15 cellular contexts compared by ENCODE assay signal in genomic region chr20:50427740-50428462, GRCh38.
DNase-seq lines count a peak whose midpoint lies in the region; ATAC-seq, FAIRE-seq and TF ChIP-seq lines count a peak whose summit lies in the region.
"Had no signal": no experiment of that assay in that cellular context is flagged by ENCODE, and none has a peak within 500 bp of the region (broad histone marks: within the 10 kb centered on the region; RNA-seq: fewer than 3 reads in every experiment).

No MANE protein-coding gene starts in this region.

- RAD21 ChIA-PET in GM12878 (lab: Charles Lee; ENCODE audit: unreplicated experiment) = interaction anchor here (1.4 kb wide), 1 partner anchor 46 kb away, joined by 3 read pairs; no protein-coding TSS in a partner anchor

- in situ Hi-C loops in GM12878 (cut with MboI) (no loop called here), gastrocnemius medialis (cut with MboI; ENCODE audit: low sequenced_read_pairs in 4 of 4) (no loop called here)

- no peak for TF ChIP-seq RAD21 in GM12878 (IDR thresholded peaks at IDR 0.05; ENCODE audit: insufficient read depth, low read depth, low read length)

- TF ChIP-seq POLR2A in GM12878 (IDR thresholded peaks at IDR 0.05; ENCODE audit: low read depth, low read length) = no peak
- peak; percentile 69 to 71 for TF ChIP-seq POLR2A in gastrocnemius medialis (IDR thresholded peaks at IDR 0.05)

- H3K9me3 ChIP-seq in GM12878 (replicated peaks; ENCODE audit: control insufficient read depth, insufficient read depth, low read length) (no peaks in the 10 kb centered on the region), left ventricle myocardium inferior (replicated peaks) (no peaks in the 10 kb centered on the region), gastrocnemius medialis (no peaks in the 10 kb centered on the region)

- no peaks in the 10 kb centered on the region for H3K4me1 ChIP-seq in GM12878 (ENCODE audit: control insufficient read depth, insufficient read depth, low read length)
- peaks cover 12% of the 10 kb centered on the region for H3K4me1 ChIP-seq in left ventricle myocardium inferior
- peaks cover 37 to 41% of the 10 kb centered on the region in 2 donors for H3K4me1 ChIP-seq in gastrocnemius medialis

- TF ChIP-seq EP300 in GM12878 (IDR thresholded peaks at IDR 0.05; ENCODE audit: borderline replicate concordance in 1 of 2, control insufficient read depth in 1 of 2, low read depth in 2 of 2, low read length in 2 of 2) = no peak

- 33% methylated on average over 9 of the region's 9 CpGs for WGBS in GM12878 (ENCODE audit: insufficient coverage, insufficient replicate concordance, low lambda C conversion rate, missing lambda C conversion rate)

- H3K27ac ChIP-seq in GM12878 (ENCODE audit: control insufficient read depth, insufficient read depth) = no peak overlapping the region
- no peak overlapping the region for H3K27ac ChIP-seq in left ventricle myocardium inferior (replicated peaks)
- peak overlapping the region; percentile 83 to 99 (median 88) for H3K27ac ChIP-seq in gastrocnemius medialis

- H3K9ac ChIP-seq in GM12878 (ENCODE audit: control insufficient read depth, insufficient read depth, low read length) = no peak overlapping the region

- POLR2A ChIA-PET in GM12878 (lab: Charles Lee) = no interaction called here

- BruUV-seq in GM12878 (replicated peaks; lab: Mats Ljungman, UMichigan) = no TSS peak

- H3K36me3 ChIP-seq in GM12878 (ENCODE audit: control insufficient read depth in 2 of 2, insufficient read depth in 2 of 2, low read length in 1 of 2) (no peaks in the 10 kb centered on the region), left ventricle myocardium inferior (no peaks in the 10 kb centered on the region), gastrocnemius medialis (no peaks in the 10 kb centered on the region)

- H2AFZ ChIP-seq in GM12878 (ENCODE audit: control insufficient read depth, low read depth, low read length) = peak overlapping the region; percentile 9; the same call in 1 of the 2 replicates

- no peak for FAIRE-seq in GM12878 (lab: Jason Lieb, UNC)
- FAIRE-seq: islet of Langerhans had no signal

- H3K79me2 ChIP-seq in GM12878 (ENCODE audit: control insufficient read depth, insufficient read depth, low read length) = no peaks in the 10 kb centered on the region

- ATAC-seq in GM12878 = peak; percentile 78
- peak; percentile 86 to 88 for ATAC-seq in gastrocnemius medialis
- ATAC-seq in GM18858 (IDR thresholded peaks at IDR 0.05; ENCODE audit: unreplicated experiment) = no peak

- SMC1A ChIA-PET in GM12878 (lab: Charles Lee; ENCODE audit: uncharacterized antibody, unreplicated experiment) = no interaction called here

- CTCF ChIA-PET in GM12878 (lab: Yijun Ruan, JAX) = no interaction called here

- H3K27me3 ChIP-seq in GM12878 (replicated peaks in 1 of 2; ENCODE audit: control insufficient read depth in 2 of 2, insufficient read depth in 2 of 2, low read length in 1 of 2) (no peaks in the 10 kb centered on the region; a peak in 1 of 4 replicates), left ventricle myocardium inferior (ENCODE audit: low read depth) (no peaks in the 10 kb centered on the region), gastrocnemius medialis (no peaks in the 10 kb centered on the region)

- H3K4me3 ChIP-seq in GM12878 (no peak overlapping the region), left ventricle myocardium inferior (no peak overlapping the region), gastrocnemius medialis (no peak overlapping the region)

- intact Hi-C loops in GM12878 (cut with micrococcal nuclease; ENCODE audit: unreplicated experiment) (no loop called here), left ventricle myocardium inferior (cut with micrococcal nuclease) (no loop called here), gastrocnemius medialis (cut with DNase I; ENCODE audit: low total_unique reads) (loop anchor here (2.0 kb wide), 1 partner anchor 27 kb away; no protein-coding TSS in a partner anchor)

- DNase-seq in LHCN-M2 (ENCODE audit: low read depth) (peak; percentile 44), GM12878 (ENCODE audit: low read depth, low spot score) (no peak), left ventricle myocardium inferior (peak; percentile 47), gastrocnemius medialis (peak; percentile 91 to 96), cerebellum (ENCODE audit: low spot score) (no peak), NCI-H2227 treated with DMSO at 0.1 percent for 48 hours (lab: John Stamatoyannopoulos, UW) (no peak), islet precursor cell (no peak)
- DNase-seq: COR-L47; GOT3; Karpas-422; nephron progenitor cell; SIG-M5; stimulated activated naive B cell treated with anti-CD40 and anti-IgM and Interleukin-4, amounts not matched to agents 10 μg/mL and 1 μg/mL and 100 μg/mL, for 72 hours had no signal

- no peak overlapping the region for H3K4me2 ChIP-seq in GM12878 (ENCODE audit: control insufficient read depth, insufficient read depth)

- no peaks in the 10 kb centered on the region for H4K20me1 ChIP-seq in GM12878 (ENCODE audit: control insufficient read depth, insufficient read depth)

- TF ChIP-seq CTCF in GM12878 (IDR thresholded peaks at IDR 0.05 in 2 of 3, conservative IDR thresholded peaks at IDR 0.05 in 1 of 3; ENCODE audit: control insufficient read depth in 2 of 3, extremely low read depth in 1 of 3, insufficient read depth in 1 of 3, low read depth in 3 of 3, low read length in 3 of 3) (no peak), left ventricle myocardium inferior (IDR thresholded peaks at IDR 0.05; ENCODE audit: borderline replicate concordance) (no peak), gastrocnemius medialis (IDR thresholded peaks at IDR 0.05 in 4 of 5, conservative IDR thresholded peaks at IDR 0.05 in 1 of 5) (no peak)

TF ChIP-seq in GM12878, 131 proteins besides CTCF, POLR2A, EP300 and RAD21:
- peak; percentile 26 to 42; a peak in 2 of 4 replicates for TF ChIP-seq BHLHE40 (IDR thresholded peaks at IDR 0.05; ENCODE audit: borderline replicate concordance in 1 of 2, low read depth in 2 of 2, low read length in 1 of 2)
- peak; percentile 4; the same call in 1 of the 2 replicates for TF ChIP-seq BCL11A (IDR thresholded peaks at IDR 0.05; ENCODE audit: low read depth, low read length)
- TF ChIP-seq ZNF207 (IDR thresholded peaks at IDR 0.05; ENCODE audit: borderline replicate concordance) = no peak
- TF ChIP-seq PBX3 (IDR thresholded peaks at IDR 0.05; ENCODE audit: insufficient replicate concordance, low read depth, low read length) = peak; percentile 76
- TF ChIP-seq TCF3 (IDR thresholded peaks at IDR 0.05; ENCODE audit: borderline replicate concordance, insufficient read depth, low read depth, low read length) = no peak
- no peak for TF ChIP-seq ZNF687 (IDR thresholded peaks at IDR 0.05)
- no peak for TF ChIP-seq RFX5 (IDR thresholded peaks at IDR 0.05; ENCODE audit: low read depth, low read length)
- peak; percentile 38; the same call in 1 of the 2 replicates for TF ChIP-seq RAD51 (IDR thresholded peaks at IDR 0.05)
- TF ChIP-seq PKNOX1 (IDR thresholded peaks at IDR 0.05) = peak; percentile 47
- no peak for TF ChIP-seq CBX5 (IDR thresholded peaks at IDR 0.05; ENCODE audit: low read depth)

Comparison
In these comparisons a context has a peak if more than half of its experiments do, and no peak if none do; other contexts are left out.
1. DNase-seq: peak in LHCN-M2 (single experiment), left ventricle myocardium inferior (single experiment) and gastrocnemius medialis (2 of 2); none in GM12878 (single experiment), cerebellum (single experiment), NCI-H2227 treated with DMSO at 0.1 percent for 48 hours (single experiment) and islet precursor cell (single experiment).
2. H3K27ac ChIP-seq: peak in gastrocnemius medialis (4 of 4); none in GM12878 (single experiment) and left ventricle myocardium inferior (single experiment).